In genomic region chr13:74274946-74275345, GRCh38 we compare ENCODE assay signal across 1 cellular context.
TF ChIP-seq lines count a peak whose summit lies in the region.

No MANE protein-coding gene starts in this region.

TF ChIP-seq in IMR-90, 13 proteins besides CTCF, POLR2A, EP300 and RAD21:
- TF ChIP-seq MAZ (IDR thresholded peaks at IDR 0.05; ENCODE audit: borderline replicate concordance, low read depth, low read length) (no peak), BHLHE40 (IDR thresholded peaks at IDR 0.05; ENCODE audit: low read depth, low read length) (no peak), MXI1 (IDR thresholded peaks at IDR 0.05; ENCODE audit: borderline replicate concordance, low read depth, low read length) (no peak), CHD1 (IDR thresholded peaks at IDR 0.05; ENCODE audit: low read depth, low read length) (no peak), NFE2L2 (IDR thresholded peaks at IDR 0.05; ENCODE audit: low read depth, low read length) (no peak), CEBPB (IDR thresholded peaks at IDR 0.05; ENCODE audit: low read depth, low read length) (no peak), MAFK (IDR thresholded peaks at IDR 0.05; ENCODE audit: low read depth, low read length) (no peak), RCOR1 (IDR thresholded peaks at IDR 0.05; ENCODE audit: insufficient replicate concordance, low read length) (no peak)
